ENCODE assay signal across 1 cellular context in genomic region chr22:25113316-25113721, GRCh38.
TF ChIP-seq lines count a peak whose summit lies in the region.

No MANE protein-coding gene starts in this region.

TF ChIP-seq in H1, 55 proteins besides CTCF, POLR2A, EP300 and RAD21:
- TF ChIP-seq ATF3 (IDR thresholded peaks at IDR 0.05; ENCODE audit: insufficient read depth, low read depth, low read length), result no peak
- TF ChIP-seq CREB1 (IDR thresholded peaks at IDR 0.05), result no peak
- no peak for TF ChIP-seq EGR1 (IDR thresholded peaks at IDR 0.05; ENCODE audit: borderline replicate concordance, low read depth, low read length)
- TF ChIP-seq MAFK (IDR thresholded peaks at IDR 0.05; ENCODE audit: low read depth, low read length), result no peak
- TF ChIP-seq SP2 (IDR thresholded peaks at IDR 0.05; ENCODE audit: low read length), result no peak
- no peak for TF ChIP-seq CBX5 (IDR thresholded peaks at IDR 0.05; ENCODE audit: low read depth, low read length)
- TF ChIP-seq ASH2L (IDR thresholded peaks at IDR 0.05; ENCODE audit: low read length), result no peak
- TF ChIP-seq, protein P1, sequence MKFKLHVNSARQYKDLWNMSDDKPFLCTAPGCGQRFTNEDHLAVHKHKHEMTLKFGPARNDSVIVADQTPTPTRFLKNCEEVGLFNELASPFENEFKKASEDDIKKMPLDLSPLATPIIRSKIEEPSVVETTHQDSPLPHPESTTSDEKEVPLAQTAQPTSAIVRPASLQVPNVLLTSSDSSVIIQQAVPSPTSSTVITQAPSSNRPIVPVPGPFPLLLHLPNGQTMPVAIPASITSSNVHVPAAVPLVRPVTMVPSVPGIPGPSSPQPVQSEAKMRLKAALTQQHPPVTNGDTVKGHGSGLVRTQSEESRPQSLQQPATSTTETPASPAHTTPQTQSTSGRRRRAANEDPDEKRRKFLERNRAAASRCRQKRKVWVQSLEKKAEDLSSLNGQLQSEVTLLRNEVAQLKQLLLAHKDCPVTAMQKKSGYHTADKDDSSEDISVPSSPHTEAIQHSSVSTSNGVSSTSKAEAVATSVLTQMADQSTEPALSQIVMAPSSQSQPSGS (IDR thresholded peaks at IDR 0.05; ENCODE audit: low read length), result no peak
- TF ChIP-seq GABPA (IDR thresholded peaks at IDR 0.05; ENCODE audit: borderline replicate concordance, insufficient read depth, low read length), result no peak
- no peak for TF ChIP-seq SRF (IDR thresholded peaks at IDR 0.05; ENCODE audit: low read depth, low read length)
- no peak for TF ChIP-seq CTBP2 (IDR thresholded peaks at IDR 0.05; ENCODE audit: borderline replicate concordance, insufficient read depth, insufficient read length, low read length)
- no peak for TF ChIP-seq HDAC6 (IDR thresholded peaks at IDR 0.05; ENCODE audit: low read depth, low read length)
- TF ChIP-seq KDM4A (IDR thresholded peaks at IDR 0.05; ENCODE audit: low read depth, low read length, severe bottlenecking), result no peak
- no peak for TF ChIP-seq RBBP5 (IDR thresholded peaks at IDR 0.05; ENCODE audit: borderline replicate concordance, low read depth, low read length)
- TF ChIP-seq SP1 (IDR thresholded peaks at IDR 0.05; ENCODE audit: low read depth, low read length), result no peak
- no peak for TF ChIP-seq FOSL1 (IDR thresholded peaks at IDR 0.05; ENCODE audit: insufficient read depth, low read depth, low read length)
- TF ChIP-seq KDM1A (IDR thresholded peaks at IDR 0.05; ENCODE audit: borderline replicate concordance, low read length), result no peak
- no peak for TF ChIP-seq HDAC2 (IDR thresholded peaks at IDR 0.05; ENCODE audit: borderline replicate concordance in 1 of 2, low read depth in 2 of 2, low read length in 2 of 2)
- no peak for TF ChIP-seq RXRA (IDR thresholded peaks at IDR 0.05; ENCODE audit: insufficient read depth, low read depth, low read length)
